Comparison of ENCODE assay signal across 12 cellular contexts in the genomic region with DNA sequence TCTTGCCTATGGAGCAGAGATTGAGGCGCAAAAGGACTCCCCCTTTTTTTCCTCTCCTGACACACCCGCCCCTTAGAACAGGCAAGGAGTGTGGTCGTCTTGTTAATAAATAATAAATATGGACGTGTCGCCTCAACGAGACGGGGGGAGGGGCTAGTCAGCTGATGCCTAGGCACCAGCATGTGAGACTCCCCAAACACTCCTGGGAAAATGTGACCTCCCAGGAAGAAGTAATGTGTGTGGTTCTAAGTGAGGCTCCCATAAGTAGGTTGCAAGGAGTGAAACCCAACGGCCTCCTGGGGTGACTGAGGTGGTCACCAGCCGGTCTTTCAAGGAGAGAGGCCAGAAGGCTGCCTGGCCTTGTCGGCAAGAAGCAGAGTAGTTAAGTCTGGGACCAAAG. TPM values are rescaled to one million over a fixed set of nuclear protein-coding genes. Genes with fewer than 3 reads are reported as not detected.
DNase-seq lines count a peak whose midpoint lies in the region; ATAC-seq, FAIRE-seq and TF ChIP-seq lines count a peak whose summit lies in the region.
"Had no signal": no experiment of that assay in that cellular context is flagged by ENCODE, and none has a peak within 500 bp of the region (broad histone marks: within the 10 kb centered on the region; RNA-seq: fewer than 3 reads in every experiment).

No MANE protein-coding gene starts in this region.

- H3K27ac ChIP-seq in pancreas = peak overlapping the region in 1 of 4 donors; percentile 72

- ATAC-seq in pancreas (peak; percentile 10 to 48 (median 20)), GM21737 (IDR thresholded peaks at IDR 0.05; ENCODE audit: unreplicated experiment) (no peak), T-cell (replicated peaks in 1 of 4) (no peak)

- H3K9me3 Mint-ChIP-seq in T-cell = no peaks in the 10 kb centered on the region

- DNase-seq in DMS 273 (lab: John Stamatoyannopoulos, UW; ENCODE audit: unreplicated experiment) (peak; percentile 28), DMS 273 treated with DMSO at 0.1 percent for 48 hours (lab: John Stamatoyannopoulos, UW) (no peak), NCI-H526 (lab: John Stamatoyannopoulos, UW) (peak; percentile 39 to 51), epithelial cell of esophagus (ENCODE audit: low read depth) (no peak), pancreas (peak in 3 of 6 donors; percentile 16 to 33 (median 25)), AG20443 (ENCODE audit: low spot score) (no peak), T-cell (no peak)
- DNase-seq: activated CD8-positive, alpha-beta memory T cell treated with anti-CD3 and anti-CD28 coated beads, Interleukin-2, amount 50 U/mL, for 4 hours; EL; esophagus squamous epithelium; T1000 had no signal

- H3K4me1 Mint-ChIP-seq in T-cell = peaks cover 0 to 7% (median 6%) of the 10 kb centered on the region in 3 donors

- H3K36me3 ChIP-seq in pancreas = no peaks in the 10 kb centered on the region
- H3K36me3 ChIP-seq: esophagus squamous epithelium had no signal

- no peaks in the 10 kb centered on the region for H3K36me3 Mint-ChIP-seq in T-cell

- no peak for TF ChIP-seq CTCF in epithelial cell of esophagus (IDR thresholded peaks at IDR 0.05; ENCODE audit: insufficient read depth, low read depth, low read length, missing control alignments)
- no peak for TF ChIP-seq CTCF in pancreas (IDR thresholded peaks at IDR 0.05)

- H3K4me3 Mint-ChIP-seq in T-cell = no peak overlapping the region

- FAIRE-seq in pancreas (lab: Jason Lieb, UNC) = no peak

- POLR2A ChIA-PET in T-cell (lab: Charles Lee) = no interaction called here

- WGBS in pancreas, 2 donors = 12 to 14% methylated on average over 10 of the region's 10 CpGs

- peaks cover 0 to 6% (median 0%) of the 10 kb centered on the region in 3 donors for H3K4me1 ChIP-seq in pancreas

- no peaks in the 10 kb centered on the region for H3K27me3 ChIP-seq in pancreas

- H3K4me3 ChIP-seq in epithelial cell of esophagus (ENCODE audit: low read length) = peak overlapping the region; percentile 44
- peak overlapping the region in 2 of 4 donors; percentile 78 for H3K4me3 ChIP-seq in pancreas

- intact Hi-C loops in pancreas (cut with DNase I) = no loop called here

- H3K27ac Mint-ChIP-seq in T-cell = no peak overlapping the region

- H3K9me3 ChIP-seq in pancreas = no peaks in the 10 kb centered on the region
- H3K9me3 ChIP-seq: esophagus squamous epithelium had no signal

- H3K27me3 Mint-ChIP-seq in T-cell = peaks cover 48 to 72% of the 10 kb centered on the region in 2 donors

- CTCF ChIA-PET in T-cell (lab: Charles Lee) = no interaction called here

RNA-seq across cellular contexts. Expression of gene FAXC, which starts 1.1 kb away (rescaled TPM):
- total RNA-seq in pancreas (1 to 10 TPM in 5 of 6 donors, under 1 TPM in 1; 0.60 to 3.4 (median 1.7) TPM), T-cell (under 1 TPM in 1 of 5 donors, not detected in 4; 0.22 TPM)
- 1 to 10 TPM; 2.9 to 6.3 TPM for polyA plus RNA-seq in pancreas

RNA-seq across cellular contexts. Expression of gene COQ3, which starts 43.4 kb away (rescaled TPM):
- total RNA-seq in pancreas (1 to 10 TPM; 1.1 to 4.1 (median 3.0) TPM), T-cell (1 to 10 TPM; 2.0 to 5.0 (median 2.9) TPM)
- 10 to 100 TPM in 1 of 2 donors, 1 to 10 TPM in 1; 6.4 to 10.8 TPM for polyA plus RNA-seq in pancreas

Comparison
In these comparisons a context has a peak if more than half of its experiments do, and no peak if none do; other contexts are left out.
1. DNase-seq: peak in DMS 273 (single experiment) and NCI-H526 (2 of 2); none in DMS 273 treated with DMSO at 0.1 percent for 48 hours (single experiment), epithelial cell of esophagus (single experiment), AG20443 (single experiment) and T-cell (0 of 34).
2. ATAC-seq: peak in pancreas (4 of 4); none in GM21737 (single experiment) and T-cell (0 of 4).